In genomic region chr1:178632619-178633018, GRCh38 we compare ENCODE assay signal across 26 cellular contexts.
DNase-seq lines count a peak whose midpoint lies in the region; ATAC-seq, FAIRE-seq and TF ChIP-seq lines count a peak whose summit lies in the region.
"Had no signal": no experiment of that assay in that cellular context is flagged by ENCODE, and none has a peak within 500 bp of the region (broad histone marks: within the 10 kb centered on the region; RNA-seq: fewer than 3 reads in every experiment).

No MANE protein-coding gene starts in this region.

- H3K79me2 ChIP-seq in smooth muscle cell (ENCODE audit: low read depth): no peaks in the 10 kb centered on the region

- TF ChIP-seq CTCF in smooth muscle cell (IDR thresholded peaks at IDR 0.05; ENCODE audit: borderline replicate concordance, insufficient read depth, poor library complexity, severe bottlenecking) (no peak), pancreas (IDR thresholded peaks at IDR 0.05) (no peak)

- H3K4me1 ChIP-seq in SJSA1 (replicated peaks): peaks cover 20% of the 10 kb centered on the region
- H3K4me1 ChIP-seq in esophagus (ENCODE audit: control insufficient read depth in 2 of 2, insufficient read depth in 2 of 2, low read length in 1 of 2): no peaks in the 10 kb centered on the region
- peaks cover 21% of the 10 kb centered on the region for H3K4me1 ChIP-seq in smooth muscle cell (ENCODE audit: low read depth)
- H3K4me1 ChIP-seq in pancreas: no peaks in the 10 kb centered on the region
- H3K4me1 ChIP-seq: BLaER1 treated with 17β-estradiol and CSF1 and Interleukin-3, amounts not matched to agents 10 nM and 100 nM; suprapubic skin had no signal

- DNase-seq in GM04504 (ENCODE audit: low read depth) (peak; percentile 61), SJSA1 (ENCODE audit: low read depth in 1 of 2, low spot score in 2 of 2) (no peak), smooth muscle cell (lab: John Stamatoyannopoulos, UW; ENCODE audit: unreplicated experiment) (no peak), pancreas (no peak)
- no peak for DNase-seq in activated naive CD8-positive, alpha-beta T cell treated with anti-CD3 and anti-CD28 coated beads, Interleukin-2, amount 50 U/mL, for 24 hours
- DNase-seq in activated CD4-positive, alpha-beta T cell treated with anti-CD3 and anti-CD28 coated beads, Interleukin-2, amount 50 U/mL, for 1 hour: no peak
- DNase-seq: activated CD4-positive, alpha-beta memory T cell treated with anti-CD3 and anti-CD28 coated beads, Interleukin-2, amount 10 ng/mL, durations not matched to agents 7 days and 5 days; activated T-cell treated with anti-CD3 and anti-CD28 coated beads, Interleukin-2, amount 50 U/mL, for 48 hours; cerebellar nuclear complex; DMS153; endodermal cell; Kasumi-1; left ventricle myocardium inferior; NCI-H1417 treated with DMSO at 0.1 percent for 48 hours; NCI-H2171; NCI-H774; ovary; stimulated activated CD4-positive, alpha-beta T cell treated with anti-CD3 and anti-CD28 coated beads, Interleukin-4, amount 100 ng/mL, for 1 hour; stimulated activated CD8-positive, alpha-beta memory T cell treated with anti-CD3 and anti-CD28 coated beads, Interleukin-4, amount 100 ng/mL, for 48 hours had no signal

- H3K36me3 ChIP-seq in SJSA1: no peaks in the 10 kb centered on the region
- H3K36me3 ChIP-seq in esophagus (ENCODE audit: control insufficient read depth in 2 of 2, insufficient read depth in 2 of 2, low read length in 1 of 2): no peaks in the 10 kb centered on the region
- H3K36me3 ChIP-seq in smooth muscle cell (ENCODE audit: low read depth): no peaks in the 10 kb centered on the region
- H3K36me3 ChIP-seq in pancreas: no peaks in the 10 kb centered on the region
- H3K36me3 ChIP-seq: BLaER1 treated with 17β-estradiol and CSF1 and Interleukin-3, amounts not matched to agents 10 nM and 100 nM; gastroesophageal sphincter; HAP-1; left ventricle myocardium inferior; ovary; suprapubic skin had no signal

- H3K4me3 ChIP-seq in SJSA1 (no peak overlapping the region), esophagus (ENCODE audit: low read depth in 1 of 2, low read length in 2 of 2) (no peak overlapping the region), smooth muscle cell (no peak overlapping the region), pancreas (no peak overlapping the region)
- H3K4me3 ChIP-seq: BLaER1 treated with 17β-estradiol and CSF1 and Interleukin-3, amounts not matched to agents 10 nM and 100 nM; gastroesophageal sphincter; HAP-1; left ventricle myocardium inferior; ovary; suprapubic skin had no signal

- H3K4me2 ChIP-seq in smooth muscle cell: peak overlapping the region; percentile 15
- H3K4me2 ChIP-seq: BLaER1 treated with 17β-estradiol and CSF1 and Interleukin-3, amounts not matched to agents 10 nM and 100 nM had no signal

- H3K4me1 Mint-ChIP-seq in activated naive CD8-positive, alpha-beta T cell treated with anti-CD3 and anti-CD28 coated beads, Interleukin-2, amount 50 U/mL, for 24 hours: no peaks in the 10 kb centered on the region
- H3K4me1 Mint-ChIP-seq: activated CD4-positive, alpha-beta memory T cell treated with anti-CD3 and anti-CD28 coated beads, Interleukin-2, amount 10 ng/mL, durations not matched to agents 7 days and 5 days had no signal

- H3K9me3 ChIP-seq in SJSA1 (replicated peaks): no peaks in the 10 kb centered on the region
- H3K9me3 ChIP-seq in esophagus (ENCODE audit: control insufficient read depth in 2 of 2, insufficient read depth in 1 of 2, low read depth in 1 of 2, low read length in 1 of 2): no peaks in the 10 kb centered on the region
- no peaks in the 10 kb centered on the region for H3K9me3 ChIP-seq in smooth muscle cell (replicated peaks; ENCODE audit: low read depth)
- H3K9me3 ChIP-seq in pancreas: no peaks in the 10 kb centered on the region
- H3K9me3 ChIP-seq: BLaER1 treated with 17β-estradiol and CSF1 and Interleukin-3, amounts not matched to agents 10 nM and 100 nM; gastroesophageal sphincter; HAP-1; left ventricle myocardium inferior; ovary; suprapubic skin had no signal

- H3K36me3 Mint-ChIP-seq in activated naive CD8-positive, alpha-beta T cell treated with anti-CD3 and anti-CD28 coated beads, Interleukin-2, amount 50 U/mL, for 24 hours (ENCODE audit: low read depth): no peaks in the 10 kb centered on the region
- H3K36me3 Mint-ChIP-seq: activated naive CD4-positive, alpha-beta T cell treated with anti-CD3 and anti-CD28 coated beads, Interleukin-2, amount 50 U/mL, for 72 hours had no signal

- intact Hi-C loops in pancreas (cut with DNase I): no loop called here

- WGBS in esophagus, 2 donors: 42 to 61% methylated on average over 4 of the region's 4 CpGs
- 53% methylated on average over 4 of the region's 4 CpGs for WGBS in smooth muscle cell (ENCODE audit: low lambda C conversion rate)
- WGBS in pancreas, 2 donors: 78 to 81% methylated on average over 4 of the region's 4 CpGs

- no peak for FAIRE-seq in pancreas (lab: Jason Lieb, UNC)

- H4K20me1 ChIP-seq in smooth muscle cell (ENCODE audit: low read depth): no peaks in the 10 kb centered on the region
- H4K20me1 ChIP-seq: BLaER1 treated with 17β-estradiol and CSF1 and Interleukin-3, amounts not matched to agents 10 nM and 100 nM had no signal

- no peaks in the 10 kb centered on the region for H3K27me3 ChIP-seq in SJSA1 (replicated peaks)
- H3K27me3 ChIP-seq in esophagus (ENCODE audit: control insufficient read depth in 1 of 2, insufficient read depth in 2 of 2, low read length in 2 of 2): no peaks in the 10 kb centered on the region
- no peaks in the 10 kb centered on the region for H3K27me3 ChIP-seq in smooth muscle cell (ENCODE audit: low read depth)
- H3K27me3 ChIP-seq in pancreas: no peaks in the 10 kb centered on the region
- H3K27me3 ChIP-seq: BLaER1 treated with 17β-estradiol and CSF1 and Interleukin-3, amounts not matched to agents 10 nM and 100 nM; gastroesophageal sphincter; ovary; suprapubic skin had no signal

- peaks cover 8% of the 10 kb centered on the region for H3F3A ChIP-seq in smooth muscle cell (ENCODE audit: low read depth)

- no peak overlapping the region for H3K27ac Mint-ChIP-seq in activated naive CD8-positive, alpha-beta T cell treated with anti-CD3 and anti-CD28 coated beads, Interleukin-2, amount 50 U/mL, for 24 hours
- H3K27ac Mint-ChIP-seq: activated CD4-positive, alpha-beta memory T cell treated with anti-CD3 and anti-CD28 coated beads, Interleukin-2, amount 10 ng/mL, durations not matched to agents 7 days and 5 days; activated naive CD4-positive, alpha-beta T cell treated with anti-CD3 and anti-CD28 coated beads, Interleukin-2, amount 50 U/mL, for 72 hours; endodermal cell had no signal

- no peak overlapping the region for H3K4me3 Mint-ChIP-seq in activated naive CD8-positive, alpha-beta T cell treated with anti-CD3 and anti-CD28 coated beads, Interleukin-2, amount 50 U/mL, for 24 hours
- H3K4me3 Mint-ChIP-seq: activated CD4-positive, alpha-beta memory T cell treated with anti-CD3 and anti-CD28 coated beads, Interleukin-2, amount 10 ng/mL, durations not matched to agents 7 days and 5 days; endodermal cell had no signal

- H3K27ac ChIP-seq in SJSA1 (0 out of 2 replicates have a peak overlapping the region, but pooled peaks have one; percentile 4), esophagus (ENCODE audit: low read depth in 2 of 2, low read length in 1 of 2) (peak overlapping the region; percentile 60 to 64), smooth muscle cell (ENCODE audit: low read depth) (peak overlapping the region; percentile 84), pancreas (no peak overlapping the region)
- H3K27ac ChIP-seq: BLaER1 treated with 17β-estradiol and CSF1 and Interleukin-3, amounts not matched to agents 10 nM and 100 nM; ovary; suprapubic skin had no signal

- no peak for ATAC-seq in pancreas
- ATAC-seq in activated naive CD8-positive, alpha-beta T cell treated with anti-CD3 and anti-CD28 coated beads, Interleukin-2, amount 50 U/mL, for 24 hours: no peak
- ATAC-seq: activated naive CD4-positive, alpha-beta T cell treated with anti-CD3 and anti-CD28 coated beads, Interleukin-2, amount 50 U/mL, for 72 hours; gastroesophageal sphincter; Panc1 had no signal

- no peak overlapping the region for H3K9ac ChIP-seq in smooth muscle cell (ENCODE audit: low read depth)
- H3K9ac ChIP-seq: BLaER1 treated with 17β-estradiol and CSF1 and Interleukin-3, amounts not matched to agents 10 nM and 100 nM had no signal

- H3K9me3 Mint-ChIP-seq in activated naive CD8-positive, alpha-beta T cell treated with anti-CD3 and anti-CD28 coated beads, Interleukin-2, amount 50 U/mL, for 24 hours: no peaks in the 10 kb centered on the region
- H3K9me3 Mint-ChIP-seq: activated CD4-positive, alpha-beta memory T cell treated with anti-CD3 and anti-CD28 coated beads, Interleukin-2, amount 10 ng/mL, durations not matched to agents 7 days and 5 days; activated naive CD4-positive, alpha-beta T cell treated with anti-CD3 and anti-CD28 coated beads, Interleukin-2, amount 50 U/mL, for 72 hours; endodermal cell had no signal

- H2AFZ ChIP-seq in smooth muscle cell (ENCODE audit: low read depth): peak overlapping the region; percentile 32

- H3K27me3 Mint-ChIP-seq in activated naive CD8-positive, alpha-beta T cell treated with anti-CD3 and anti-CD28 coated beads, Interleukin-2, amount 50 U/mL, for 24 hours: peaks cover 3% of the 10 kb centered on the region
- H3K27me3 Mint-ChIP-seq: activated CD4-positive, alpha-beta memory T cell treated with anti-CD3 and anti-CD28 coated beads, Interleukin-2, amount 10 ng/mL, durations not matched to agents 7 days and 5 days had no signal

Comparison
In these comparisons a context has a peak if more than half of its experiments do, and no peak if none do; other contexts are left out.
1. H3K27ac ChIP-seq: peak in SJSA1 (single experiment), esophagus (2 of 2) and smooth muscle cell (single experiment); none in pancreas (0 of 4).